1 cellular context compared by ENCODE assay signal in genomic region chr16:89729293-89729692, GRCh38.
TF ChIP-seq lines count a peak whose summit lies in the region.

No MANE protein-coding gene starts in this region.

TF ChIP-seq in H1, 55 proteins besides CTCF, POLR2A, EP300 and RAD21:
- TF ChIP-seq JUND (IDR thresholded peaks at IDR 0.05; ENCODE audit: low read length) (no peak), FOSL1 (IDR thresholded peaks at IDR 0.05; ENCODE audit: insufficient read depth, low read depth, low read length) (no peak), BCL11A (IDR thresholded peaks at IDR 0.05; ENCODE audit: low read depth in 2 of 2, low read length in 2 of 2) (no peak), JUN (IDR thresholded peaks at IDR 0.05; ENCODE audit: low read depth, low read length) (no peak), MAX (IDR thresholded peaks at IDR 0.05) (no peak), EZH2 (IDR thresholded peaks at IDR 0.05; ENCODE audit: low read depth, low read length, severe bottlenecking) (no peak)
TF ChIP-seq in H1: peak in this region for 0.
